ENCODE assay signal across 8 cellular contexts in genomic region chr6:44074383-44075136, GRCh38. TPM values are rescaled to one million over a fixed set of nuclear protein-coding genes. Genes with fewer than 3 reads are reported as not detected.
DNase-seq lines count a peak whose midpoint lies in the region; ATAC-seq and TF ChIP-seq lines count a peak whose summit lies in the region.

No MANE protein-coding gene starts in this region.

- peak in 2 of 3 experiments; percentile 87 to 96; a peak in 4 of 6 replicates for TF ChIP-seq CTCF in HCT116 (IDR thresholded peaks at IDR 0.05 in 2 of 3, conservative IDR thresholded peaks at IDR 0.05 in 1 of 3; ENCODE audit: borderline replicate concordance in 1 of 3, insufficient read depth in 1 of 3, low read depth in 2 of 3, low read length in 2 of 3)
- peak; percentile 92 for TF ChIP-seq CTCF in RWPE2 (IDR thresholded peaks at IDR 0.05; ENCODE audit: poor library complexity, severe bottlenecking)

- H3K4me3 ChIP-seq in HCT116 (replicated peaks in 1 of 2; ENCODE audit: low read depth in 1 of 2, low read length in 2 of 2) (peak overlapping the region; percentile 38 to 59), RWPE2 (ENCODE audit: severe bottlenecking) (no peak overlapping the region), iPS-18c (ENCODE audit: insufficient read depth, low read depth, low read length) (0 out of 2 replicates have a peak overlapping the region, but pooled peaks have one; percentile 50)

- H3K27ac ChIP-seq in HCT116 (ENCODE audit: low read depth, low read length) (peak overlapping the region; percentile 31; the same call in 1 of the 2 replicates), RWPE2 (ENCODE audit: poor library complexity, severe bottlenecking) (peak overlapping the region; percentile 95), angular gyrus (ENCODE audit: low read depth, low read length) (peak overlapping the region; percentile 77)

- H3K9ac ChIP-seq in HCT116 (ENCODE audit: low read length): peak overlapping the region; percentile 45; the same call in 1 of the 2 replicates

- ATAC-seq in HCT116 (peak; percentile 72), RWPE2 (ENCODE audit: low read depth) (peak; percentile 28)

- BruUV-seq in HCT116 (replicated peaks; lab: Mats Ljungman, UMichigan): no TSS peak

- no peak overlapping the region for H2AFZ ChIP-seq in HCT116 (ENCODE audit: low read depth, low read length, poor library complexity, severe bottlenecking)

- CTCF ChIA-PET in HCT116 (lab: Charles Lee): interaction anchor here (0.9 to 5.3 kb wide), 16 partner anchors 10 to 406 kb away, joined by 3 to 51 read pairs (median 4); partner anchors contain the start of gene VEGFA

- no peaks in the 10 kb centered on the region for H4K20me1 ChIP-seq in HCT116 (ENCODE audit: insufficient read depth)

- H3K9me2 ChIP-seq in HCT116 (ENCODE audit: insufficient read depth): no peaks in the 10 kb centered on the region

- POLR2A ChIA-PET in HCT116 (lab: Charles Lee): interaction anchor here (0.9 to 4.0 kb wide), 5 partner anchors 10 to 305 kb away, joined by 3 to 17 read pairs (median 5); partner anchors contain the start of gene VEGFA

- no peak for TF ChIP-seq RAD21 in HCT116 (IDR thresholded peaks at IDR 0.05; ENCODE audit: low read depth)

- peak; percentile 7 for TF ChIP-seq POLR2A in HCT116 (IDR thresholded peaks at IDR 0.05; ENCODE audit: borderline replicate concordance, extremely low read depth, insufficient read depth, insufficient read length)

- no peaks in the 10 kb centered on the region for H3K9me3 ChIP-seq in HCT116 (ENCODE audit: control insufficient read depth in 1 of 2, insufficient read depth in 1 of 2, low read depth in 1 of 2, low read length in 2 of 2)
- H3K9me3 ChIP-seq in RWPE2 (ENCODE audit: severe bottlenecking): no peaks in the 10 kb centered on the region
- H3K9me3 ChIP-seq in iPS-18c (ENCODE audit: control insufficient read depth, insufficient read depth, low read length): no peaks in the 10 kb centered on the region

- DNase-seq in CD1c-positive myeloid dendritic cell (ENCODE audit: extremely low spot score) (peak; percentile 81), HCT116 (ENCODE audit: low read depth, low spot score) (no peak), RWPE2 (ENCODE audit: low spot score) (no peak), SKM-1 (lab: John Stamatoyannopoulos, UW; ENCODE audit: unreplicated experiment) (no peak), NCI-H69 (lab: John Stamatoyannopoulos, UW) (no peak)
- peak; percentile 27 to 47 for DNase-seq in stimulated activated CD4-positive, alpha-beta T cell treated with anti-CD3 and anti-CD28 coated beads, Interleukin-15, amount 100 ng/mL, for 1 hour (ENCODE audit: low read depth in 1 of 2, low spot score in 1 of 2)

- H3K79me2 ChIP-seq in HCT116 (ENCODE audit: insufficient read depth, low read length): no peaks in the 10 kb centered on the region

- RAD21 ChIA-PET in HCT116 (lab: Charles Lee; ENCODE audit: low non-redundant PET in 1 of 2, low total read pairs in 2 of 2, uncharacterized antibody in 2 of 2, unreplicated experiment in 2 of 2): interaction anchor here (0.7 to 3.4 kb wide), 5 partner anchors 41 to 305 kb away, joined by 3 to 11 read pairs (median 4); partner anchors contain the start of gene VEGFA (in 1 of the 2)

- H3K36me3 ChIP-seq in HCT116 (ENCODE audit: control insufficient read depth in 1 of 2, insufficient read depth in 2 of 2, low read length in 2 of 2) (no peaks in the 10 kb centered on the region), RWPE2 (ENCODE audit: low read depth) (no peaks in the 10 kb centered on the region)

- intact Hi-C loops in HCT116 (cut with micrococcal nuclease): loop anchor here (1.0 to 10.0 kb wide), 5 partner anchors 74 to 350 kb away; no protein-coding TSS in a partner anchor

- peaks cover 16 to 36% of the 10 kb centered on the region in 2 experiments for H3K4me1 ChIP-seq in HCT116 (ENCODE audit: control insufficient read depth in 1 of 2, insufficient read depth in 2 of 2, low read length in 2 of 2)
- peaks cover 41% of the 10 kb centered on the region for H3K4me1 ChIP-seq in RWPE2 (ENCODE audit: insufficient read depth, poor library complexity, severe bottlenecking)

- peak overlapping the region; percentile 94 for H3K4me2 ChIP-seq in HCT116 (ENCODE audit: low read length)

- H3K27me3 ChIP-seq in HCT116 (ENCODE audit: insufficient read depth, low read length) (no peaks in the 10 kb centered on the region), RWPE2 (ENCODE audit: insufficient read depth, poor library complexity, severe bottlenecking) (no peaks in the 10 kb centered on the region)

TF ChIP-seq in HCT116, 20 proteins besides CTCF, POLR2A, EP300 and RAD21:
- 0 out of 2 replicates have a peak, but pooled peaks have one; percentile 0 for TF ChIP-seq POLR2AphosphoS5 (IDR thresholded peaks at IDR 0.05; ENCODE audit: low read depth, low read length)
- TF ChIP-seq SRF (IDR thresholded peaks at IDR 0.05; ENCODE audit: low read depth): no peak
- TF ChIP-seq EGR1 (IDR thresholded peaks at IDR 0.05; ENCODE audit: low read depth): no peak
- TF ChIP-seq YY1 (IDR thresholded peaks at IDR 0.05; ENCODE audit: extremely low read depth, insufficient replicate concordance, low read depth, low read length): peak; percentile 58
TF ChIP-seq in HCT116: peak in this region for 2.

RNA-seq across cellular contexts. Expression of gene MRPL14, which starts 52.7 kb away (rescaled TPM):
- 69.6 TPM for total RNA-seq in HCT116 (2021; ENCODE audit: unreplicated experiment)
- polyA plus RNA-seq in HCT116 (2012): 64.7 and 76.7 TPM in 2 replicates

RNA-seq across cellular contexts. Expression of gene TMEM63B, which starts 52.8 kb away (rescaled TPM):
- total RNA-seq in HCT116 (2021; ENCODE audit: unreplicated experiment): 58.2 TPM
- polyA plus RNA-seq in HCT116 (2012): 49.8 and 55.4 TPM in 2 replicates

Comparison
In these comparisons a context has a peak if more than half of its experiments do, and no peak if none do; other contexts are left out.
1. DNase-seq: peak in CD1c-positive myeloid dendritic cell (single experiment) and stimulated activated CD4-positive, alpha-beta T cell treated with anti-CD3 and anti-CD28 coated beads, Interleukin-15, amount 100 ng/mL, for 1 hour (2 of 2); none in HCT116 (single experiment), RWPE2 (single experiment), SKM-1 (single experiment) and NCI-H69 (single experiment).
2. H3K27ac ChIP-seq: peak in every context shown above with its lines; median percentile 95 in RWPE2; 77 in angular gyrus; 31 in HCT116.